ENCODE assay signal across 15 cellular contexts in genomic region chr14:68211886-68212285, GRCh38.
DNase-seq lines count a peak whose midpoint lies in the region; ATAC-seq and TF ChIP-seq lines count a peak whose summit lies in the region.
"Had no signal": no experiment of that assay in that cellular context is flagged by ENCODE, and none has a peak within 500 bp of the region (broad histone marks: within the 10 kb centered on the region; RNA-seq: fewer than 3 reads in every experiment).

No MANE protein-coding gene starts in this region.

- no peak for ATAC-seq in right cardiac atrium
- ATAC-seq: left ventricle myocardium superior had no signal

- H2AFZ ChIP-seq in ACC112 (ENCODE audit: low read length, unreplicated experiment), result no peak overlapping the region

- 0 out of 2 replicates have a peak, but pooled peaks cover 2% of the 10 kb centered on the region for H3K27me3 Mint-ChIP-seq in HFFc6 (ENCODE audit: insufficient read depth)
- H3K27me3 Mint-ChIP-seq in brain, result no peaks in the 10 kb centered on the region
- H3K27me3 Mint-ChIP-seq in osteocyte (ENCODE audit: unreplicated experiment), result no peaks in the 10 kb centered on the region
- H3K27me3 Mint-ChIP-seq: activated B cell treated with CpG ODN at 0.5 μM for 24 hours had no signal

- TF ChIP-seq CTCF in HFFc6 (IDR thresholded peaks at IDR 0.05), result no peak
- no peak for TF ChIP-seq CTCF in brain (conservative IDR thresholded peaks at IDR 0.05)
- no peak for TF ChIP-seq CTCF in osteocyte (IDR thresholded peaks at IDR 0.05)

- peaks cover 35% of the 10 kb centered on the region for H3K4me1 ChIP-seq in ACC112 (ENCODE audit: control insufficient read depth, insufficient read depth, low read length, unreplicated experiment)
- H3K4me1 ChIP-seq in right cardiac atrium (ENCODE audit: control insufficient read depth, insufficient read depth, low read length), result peaks cover 2% of the 10 kb centered on the region

- H3K36me3 Mint-ChIP-seq in HFFc6 (ENCODE audit: low read depth), result 0 out of 2 replicates have a peak, but pooled peaks cover 8% of the 10 kb centered on the region
- H3K36me3 Mint-ChIP-seq in brain, result no peaks in the 10 kb centered on the region
- H3K36me3 Mint-ChIP-seq in osteocyte (ENCODE audit: unreplicated experiment), result no peaks in the 10 kb centered on the region

- H3K4me1 Mint-ChIP-seq in HFFc6 (ENCODE audit: low read depth) (peaks cover 52% of the 10 kb centered on the region), brain (peaks cover 65% of the 10 kb centered on the region), osteocyte (ENCODE audit: unreplicated experiment) (peaks cover 61% of the 10 kb centered on the region)

- H3K4me3 ChIP-seq in ACC112 (ENCODE audit: low read depth, low read length) (no peak overlapping the region), right cardiac atrium (ENCODE audit: low read length) (no peak overlapping the region)

- no peaks in the 10 kb centered on the region for H3K36me3 ChIP-seq in ACC112 (ENCODE audit: insufficient read depth, low read length)

- H3K9me3 ChIP-seq in right cardiac atrium (ENCODE audit: control insufficient read depth, low read length), result no peaks in the 10 kb centered on the region

- no peak overlapping the region for H3K4me3 Mint-ChIP-seq in HFFc6
- H3K4me3 Mint-ChIP-seq in brain, result no peak overlapping the region
- no peak overlapping the region for H3K4me3 Mint-ChIP-seq in osteocyte (ENCODE audit: unreplicated experiment)
- H3K4me3 Mint-ChIP-seq: activated B cell treated with CpG ODN at 0.5 μM for 24 hours, neural crest cell had no signal

- peak overlapping the region; percentile 88; the same call in 1 of the 2 replicates for H3K27ac Mint-ChIP-seq in HFFc6
- H3K27ac Mint-ChIP-seq in brain, result peak overlapping the region in 3 of 5 experiments; percentile 10 to 95 (median 92)
- peak overlapping the region; percentile 92 for H3K27ac Mint-ChIP-seq in osteocyte (ENCODE audit: unreplicated experiment)

- 70% methylated on average over 2 of the region's 2 CpGs for WGBS in right cardiac atrium

- DNase-seq in HFFc6 (no peak), osteocyte (ENCODE audit: extremely low spot score, unreplicated experiment) (no peak), RPMI8226 (no peak), NCI-H2227 treated with DMSO at 0.1 percent for 48 hours (lab: John Stamatoyannopoulos, UW) (no peak), right cardiac atrium (no peak)
- DNase-seq in stimulated activated CD4-positive, alpha-beta T cell treated with anti-CD3 and anti-CD28 coated beads, Interleukin-12 subunit alpha, Interleukin-12 subunit beta, amount 100 ng/mL, for 4 hours, result no peak
- DNase-seq: activated B cell treated with CpG ODN at 0.5 μM for 24 hours, hypothalamus, left ventricle myocardium superior, NCI-H1417, NCI-H345, OCI-M1 had no signal

- intact Hi-C loops in right cardiac atrium (cut with DNase I), result no loop called here

- H3K27ac ChIP-seq in ACC112 (ENCODE audit: low read depth, low read length), result peak overlapping the region; percentile 84
- H3K27ac ChIP-seq in right cardiac atrium (ENCODE audit: low read length), result no peak overlapping the region

- no peaks in the 10 kb centered on the region for H3K79me2 ChIP-seq in ACC112 (ENCODE audit: control insufficient read depth, insufficient read depth, low read length, unreplicated experiment)

- H3K9me3 Mint-ChIP-seq in HFFc6, result no peaks in the 10 kb centered on the region
- no peaks in the 10 kb centered on the region for H3K9me3 Mint-ChIP-seq in brain
- no peaks in the 10 kb centered on the region for H3K9me3 Mint-ChIP-seq in osteocyte (ENCODE audit: unreplicated experiment)
- H3K9me3 Mint-ChIP-seq: activated B cell treated with CpG ODN at 0.5 μM for 24 hours had no signal

- H3K27me3 ChIP-seq in ACC112 (ENCODE audit: insufficient read depth, low read length) (no peaks in the 10 kb centered on the region), right cardiac atrium (ENCODE audit: control insufficient read depth, insufficient read depth) (no peaks in the 10 kb centered on the region)
